32 cellular contexts compared by ENCODE assay signal in genomic region chr11:109374441-109374840, GRCh38. TPM values are rescaled to one million over a fixed set of nuclear protein-coding genes. Genes with fewer than 3 reads are reported as not detected.
"Had no signal": no experiment of that assay in that cellular context is flagged by ENCODE, and none has a peak within 500 bp of the region (broad histone marks: within the 10 kb centered on the region; RNA-seq: fewer than 3 reads in every experiment).

No MANE protein-coding gene starts in this region.

- H3K36me3 ChIP-seq: left lung, ovary, right atrium auricular region, right lobe of liver, stomach, tibial artery, upper lobe of right lung had no signal

- H3K27me3 ChIP-seq: left lung, ovary, right atrium auricular region, right lobe of liver, stomach, testis, tibial artery, upper lobe of right lung had no signal

- H3K4me3 ChIP-seq: left lung, lung, mucosa of descending colon, ovary, right atrium auricular region, right lobe of liver, smooth muscle cell, stomach, testis, tibial artery, upper lobe of right lung had no signal

- H3K4me1 ChIP-seq: left lung, right lobe of liver, tibial artery, upper lobe of right lung had no signal

- H3K9me3 ChIP-seq: left lung, mucosa of descending colon, ovary, right atrium auricular region, right lobe of liver, stomach, testis, tibial artery, upper lobe of right lung had no signal

- DNase-seq: hypothalamus; immature natural killer cell; kidney; left colon; left lung; midbrain; mucosa of descending colon; naive thymus-derived CD4-positive, alpha-beta T cell; ovary; right lobe of liver; stimulated activated CD4-positive, alpha-beta T cell treated with anti-CD3 and anti-CD28 coated beads, Interleukin-1b, Interleukin-23, amount 100 ng/mL, for 48 hours; stimulated activated CD4-positive, alpha-beta T cell treated with anti-CD3 and anti-CD28 coated beads, Interleukin-2, amount 100 ng/mL, for 48 hours; stimulated activated CD4-positive, alpha-beta T cell treated with anti-CD3 and anti-CD28 coated beads, Interleukin-4, amount 100 ng/mL, for 4 hours; stimulated activated CD8-positive, alpha-beta memory T cell treated with anti-CD3 and anti-CD28 coated beads, Interleukin-4, amount 100 ng/mL, for 48 hours; stimulated activated naive B cell treated with anti-CD40 and anti-IgM and Interleukin-4, amounts not matched to agents 10 μg/mL and 1 μg/mL and 100 μg/mL, for 72 hours; stimulated activated naive CD8-positive, alpha-beta T cell treated with anti-CD3 and anti-CD28 coated beads, Interleukin-15, Interleukin-2, amounts not matched to agents 100 U/mL and 50 U/mL, for 24 hours; stomach; testis; tibial artery; trophoblast cell; upper lobe of right lung had no signal

- FAIRE-seq: islet of Langerhans, kidney, urothelium cell line had no signal

- H3K27ac ChIP-seq: left lung, ovary, right atrium auricular region, right lobe of liver, stomach, testis, tibial artery, upper lobe of right lung had no signal

RNA-seq across cellular contexts. Expression of gene C11orf87, which starts 47.5 kb away (rescaled TPM):
- total RNA-seq: kidney; left colon; left lung; liver; mesenteric fat pad; mucosa of descending colon; myocyte; naive thymus-derived CD4-positive, alpha-beta T cell; natural killer cell treated with Interleukin-12 subunit alpha and Interleukin-12 subunit beta and Interleukin-15 and Interleukin-18, amount 100 ng/mL, for 72 hours; pulmonary artery endothelial cell; renal cortical epithelial cell; right atrium auricular region; right lobe of liver had no signal
